16 cellular contexts compared by ENCODE assay signal in genomic region chr5:176883700-176884570, GRCh38. TPM values are rescaled to one million over a fixed set of nuclear protein-coding genes. Genes with fewer than 3 reads are reported as not detected.
"Had no signal": no experiment of that assay in that cellular context is flagged by ENCODE, and none has a peak within 500 bp of the region (broad histone marks: within the 10 kb centered on the region; RNA-seq: fewer than 3 reads in every experiment).

No MANE protein-coding gene starts in this region.

- H3K27ac Mint-ChIP-seq: activated CD4-positive, alpha-beta memory T cell treated with anti-CD3 and anti-CD28 coated beads for 36 hours; activated CD8-positive, alpha-beta memory T cell treated with anti-CD3 and anti-CD28 coated beads, Interleukin-2, amount 10 ng/mL, durations not matched to agents 7 days and 5 days; activated naive CD4-positive, alpha-beta T cell treated with anti-CD3 and anti-CD28 coated beads, Interleukin-2, amount 10 ng/mL, durations not matched to agents 7 days and 5 days; effector memory CD8-positive, alpha-beta T cell; progenitor cell of endocrine pancreas had no signal

- ATAC-seq: activated CD8-positive, alpha-beta memory T cell treated with anti-CD3 and anti-CD28 coated beads, Interleukin-2, amount 10 ng/mL, durations not matched to agents 7 days and 5 days; effector memory CD8-positive, alpha-beta T cell; heart right ventricle; left cardiac atrium; right lobe of liver had no signal

- H3K4me3 Mint-ChIP-seq: activated CD4-positive, alpha-beta memory T cell treated with anti-CD3 and anti-CD28 coated beads for 36 hours; activated CD8-positive, alpha-beta memory T cell treated with anti-CD3 and anti-CD28 coated beads, Interleukin-2, amount 10 ng/mL, durations not matched to agents 7 days and 5 days; activated naive CD4-positive, alpha-beta T cell treated with anti-CD3 and anti-CD28 coated beads, Interleukin-2, amount 10 ng/mL, durations not matched to agents 7 days and 5 days; effector memory CD8-positive, alpha-beta T cell; naive B cell had no signal

- H3K9me3 Mint-ChIP-seq: activated CD4-positive, alpha-beta memory T cell treated with anti-CD3 and anti-CD28 coated beads for 36 hours; activated naive CD4-positive, alpha-beta T cell treated with anti-CD3 and anti-CD28 coated beads, Interleukin-2, amount 10 ng/mL, durations not matched to agents 7 days and 5 days; effector memory CD8-positive, alpha-beta T cell; naive B cell had no signal

- DNase-seq: activated CD4-positive, alpha-beta memory T cell treated with anti-CD3 and anti-CD28 coated beads for 36 hours; activated CD8-positive, alpha-beta memory T cell treated with anti-CD3 and anti-CD28 coated beads, Interleukin-2, amount 10 ng/mL, durations not matched to agents 7 days and 5 days; activated naive CD4-positive, alpha-beta T cell treated with anti-CD3 and anti-CD28 coated beads, Interleukin-2, amount 10 ng/mL, durations not matched to agents 7 days and 5 days; activated T-cell treated with anti-CD3 and anti-CD28 coated beads, Interleukin-2, amount 50 U/mL, for 1 hour; dermis blood vessel endothelial cell; effector memory CD8-positive, alpha-beta T cell; heart right ventricle; left cardiac atrium; naive B cell; nucleus accumbens; right lobe of liver; stomach; T-helper 1 cell; testis had no signal

- H3K27me3 Mint-ChIP-seq: activated CD4-positive, alpha-beta memory T cell treated with anti-CD3 and anti-CD28 coated beads for 36 hours had no signal

- H3K36me3 Mint-ChIP-seq: activated CD4-positive, alpha-beta memory T cell treated with anti-CD3 and anti-CD28 coated beads for 36 hours; activated CD8-positive, alpha-beta memory T cell treated with anti-CD3 and anti-CD28 coated beads, Interleukin-2, amount 10 ng/mL, durations not matched to agents 7 days and 5 days; activated naive CD4-positive, alpha-beta T cell treated with anti-CD3 and anti-CD28 coated beads, Interleukin-2, amount 10 ng/mL, durations not matched to agents 7 days and 5 days; naive B cell had no signal

RNA-seq across cellular contexts. Expression of gene HK3, which starts 15.2 kb away (rescaled TPM):
- total RNA-seq: activated CD8-positive, alpha-beta memory T cell treated with anti-CD3 and anti-CD28 coated beads, Interleukin-2, amount 10 ng/mL, durations not matched to agents 7 days and 5 days; chondrocyte; dermis blood vessel endothelial cell; progenitor cell of endocrine pancreas had no signal
